33 cellular contexts compared by ENCODE assay signal in the genomic region with DNA sequence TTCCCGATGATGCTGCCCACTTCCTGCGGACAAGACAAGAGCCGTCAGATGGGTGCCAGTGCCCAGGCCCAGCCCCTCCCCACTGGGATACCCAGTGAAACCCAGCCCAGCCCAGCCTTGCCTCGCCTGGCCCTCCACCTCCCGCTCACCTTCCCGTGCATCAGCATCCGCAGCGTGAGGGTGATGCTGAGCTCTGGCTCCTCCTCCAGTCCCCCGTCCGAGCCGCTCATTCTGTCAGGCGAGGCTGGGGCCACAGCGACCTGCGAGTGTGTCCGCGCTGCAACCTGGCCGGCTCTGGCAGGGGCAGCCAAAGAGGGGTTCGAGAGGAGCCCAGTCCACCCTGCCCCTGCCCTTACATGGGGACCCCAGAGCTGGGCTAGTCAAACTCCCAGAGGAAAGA. TPM values are rescaled to one million over a fixed set of nuclear protein-coding genes. Genes with fewer than 3 reads are reported as not detected.
"Had no signal": no experiment of that assay in that cellular context is flagged by ENCODE, and none has a peak within 500 bp of the region (broad histone marks: within the 10 kb centered on the region; RNA-seq: fewer than 3 reads in every experiment).

No MANE protein-coding gene starts in this region.

- H3K4me3 Mint-ChIP-seq: effector memory CD8-positive, alpha-beta T cell; mesothelial cell of epicardium; naive thymus-derived CD4-positive, alpha-beta T cell; stimulated activated naive CD8-positive, alpha-beta T cell treated with anti-CD3 and anti-CD28 coated beads, Interleukin-15, amount 100 ng/mL, for 72 hours had no signal

- H3K27ac Mint-ChIP-seq: effector memory CD8-positive, alpha-beta T cell; mesothelial cell of epicardium; naive thymus-derived CD4-positive, alpha-beta T cell; stimulated activated naive CD8-positive, alpha-beta T cell treated with anti-CD3 and anti-CD28 coated beads, Interleukin-15, amount 100 ng/mL, for 72 hours had no signal

- H3K27ac ChIP-seq: esophagus squamous epithelium, neutrophil, pancreas, suprapubic skin, transverse colon, upper lobe of right lung, uterus had no signal

- H3K9me3 Mint-ChIP-seq: effector memory CD8-positive, alpha-beta T cell; mesothelial cell of epicardium; naive thymus-derived CD4-positive, alpha-beta T cell; nephron; stimulated activated naive CD8-positive, alpha-beta T cell treated with anti-CD3 and anti-CD28 coated beads, Interleukin-15, amount 100 ng/mL, for 72 hours had no signal

- H3K27me3 ChIP-seq: pancreas, suprapubic skin, upper lobe of right lung, uterus had no signal

- H3K36me3 ChIP-seq: neutrophil, pancreas, transverse colon, upper lobe of right lung, uterus had no signal

- H3K9me3 ChIP-seq: esophagus squamous epithelium, neutrophil, pancreas, suprapubic skin, transverse colon, upper lobe of right lung, uterus had no signal

- DNase-seq: cortex of kidney; effector memory CD8-positive, alpha-beta T cell; erythroblast; esophagus squamous epithelium; foreskin melanocyte; head of caudate nucleus; hippocampal formation; islet precursor cell; kidney glomerular epithelial cell; mesenchymal stem cell; naive thymus-derived CD4-positive, alpha-beta T cell; retina; stimulated activated CD4-positive, alpha-beta T cell treated with anti-CD3 and anti-CD28 coated beads, Interleukin-12 subunit alpha, Interleukin-12 subunit beta, amount 100 ng/mL, for 4 hours; stimulated activated CD4-positive, alpha-beta T cell treated with anti-CD3 and anti-CD28 coated beads, Interleukin-1b, Interleukin-23, amount 100 ng/mL, for 48 hours; stimulated activated CD4-positive, alpha-beta T cell treated with anti-CD3 and anti-CD28 coated beads, Interleukin-4, amount 100 ng/mL, for 1 hour; stimulated activated CD8-positive, alpha-beta memory T cell treated with anti-CD3 and anti-CD28 coated beads, Interleukin-4, amount 100 ng/mL, for 48 hours; stimulated activated naive CD4-positive, alpha-beta T cell; stimulated activated naive CD8-positive, alpha-beta T cell treated with anti-CD3 and anti-CD28 coated beads, Interleukin-15, amount 100 ng/mL, for 72 hours; transverse colon; upper lobe of right lung; uterus had no signal

- FAIRE-seq: endometrium, pancreas had no signal

- ATAC-seq: effector memory CD8-positive, alpha-beta T cell; naive thymus-derived CD4-positive, alpha-beta T cell; sciatic nerve; stimulated activated naive CD8-positive, alpha-beta T cell treated with anti-CD3 and anti-CD28 coated beads, Interleukin-15, amount 100 ng/mL, for 72 hours; upper lobe of right lung had no signal

- H3K4me3 ChIP-seq: esophagus squamous epithelium, pancreas, smooth muscle cell, suprapubic skin, transverse colon, upper lobe of right lung, uterus had no signal

RNA-seq across cellular contexts. Expression of a gene that starts 5.8 kb away (rescaled TPM):
- total RNA-seq: dermis microvascular lymphatic vessel endothelial cell; lower leg skin; lung microvascular endothelial cell; naive thymus-derived CD4-positive, alpha-beta T cell; posterior vena cava; suprapubic skin; transverse colon; upper lobe of right lung had no signal
